ENCODE assay signal across 9 cellular contexts in genomic region chr6:41967312-41968287, GRCh38. TPM values are rescaled to one million over a fixed set of nuclear protein-coding genes. Genes with fewer than 3 reads are reported as not detected.
DNase-seq lines count a peak whose midpoint lies in the region; ATAC-seq, FAIRE-seq and TF ChIP-seq lines count a peak whose summit lies in the region.
"Had no signal": no experiment of that assay in that cellular context is flagged by ENCODE, and none has a peak within 500 bp of the region (broad histone marks: within the 10 kb centered on the region; RNA-seq: fewer than 3 reads in every experiment).

No MANE protein-coding gene starts in this region.

- H3K9me3 ChIP-seq in HUES48 (ENCODE audit: control insufficient read depth, insufficient read depth, low read length): no peaks in the 10 kb centered on the region
- H3K9me3 ChIP-seq in K562 (replicated peaks; ENCODE audit: control insufficient read depth, insufficient read depth, low read depth, low read length): no peaks in the 10 kb centered on the region
- H3K9me3 ChIP-seq in lung (ENCODE audit: control insufficient read depth in 2 of 2, insufficient read depth in 1 of 2, low read length in 1 of 2): no peaks in the 10 kb centered on the region
- no peaks in the 10 kb centered on the region for H3K9me3 ChIP-seq in A673 (ENCODE audit: low read depth, low read length, poor library complexity, severe bottlenecking)

- TF ChIP-seq POLR2A in K562 (conservative IDR thresholded peaks at IDR 0.05): peak; percentile 31; the same call in 1 of the 2 replicates

- FAIRE-seq in K562 (lab: Jason Lieb, UNC): peak; percentile 63

- intact Hi-C loops in K562 (cut with micrococcal nuclease) (loop anchor here (1.0 kb wide), 1 partner anchor 28 kb away; no protein-coding TSS in a partner anchor), Right ventricle myocardium inferior (cut with DNase I) (no loop called here), A673 (cut with micrococcal nuclease; ENCODE audit: unreplicated experiment) (no loop called here)

- H3K27me3 ChIP-seq in HUES48 (ENCODE audit: control insufficient read depth, insufficient read depth, low read length) (no peaks in the 10 kb centered on the region), K562 (ENCODE audit: control insufficient read depth in 2 of 2, insufficient read depth in 2 of 2, low read length in 2 of 2) (no peaks in the 10 kb centered on the region), lung (ENCODE audit: control insufficient read depth, insufficient read depth) (no peaks in the 10 kb centered on the region), A673 (replicated peaks; ENCODE audit: insufficient read depth, low read depth, low read length, poor library complexity) (no peaks in the 10 kb centered on the region)
- H3K27me3 ChIP-seq: cardiac muscle cell had no signal

- peak; percentile 55 for ATAC-seq in K562
- peak; percentile 64 for ATAC-seq in lung (ENCODE audit: insufficient read depth, low FRiP score)
- ATAC-seq in Right ventricle myocardium inferior: no peak

- H3K9ac ChIP-seq in HUES48 (ENCODE audit: low read depth, low read length) (peak overlapping the region; percentile 44; the same call in 1 of the 2 replicates), K562 (ENCODE audit: insufficient read depth in 1 of 2, low read depth in 2 of 2, low read length in 2 of 2) (peak overlapping the region in 1 of 2 experiments; percentile 58; a peak in 2 of 4 replicates)

- peak; percentile 35 for TF ChIP-seq EP300 in K562 (IDR thresholded peaks at IDR 0.05; ENCODE audit: low read length)

- DNase-seq in AG08395 (ENCODE audit: low spot score) (peak; percentile 28), K562 (ENCODE audit: extremely low read depth in 1 of 4, low spot score in 3 of 4) (peak; percentile 46 to 60 (median 55)), lung (ENCODE audit: low spot score) (peak; percentile 29), Right ventricle myocardium inferior (ENCODE audit: missing footprints) (no peak), A673 (ENCODE audit: low spot score) (no peak), amygdala (lab: John Stamatoyannopoulos, UW) (no peak), GM20000 (ENCODE audit: low spot score) (no peak)

- H3K4me1 ChIP-seq in HUES48 (ENCODE audit: control insufficient read depth, insufficient read depth, low read length) (peaks cover 40% of the 10 kb centered on the region), K562 (replicated peaks in 1 of 2; ENCODE audit: control insufficient read depth in 2 of 2, insufficient read depth in 2 of 2, low read length in 2 of 2) (peaks cover 13 to 32% of the 10 kb centered on the region in 2 experiments; a peak in 4 of 5 replicates), lung (ENCODE audit: control insufficient read depth in 2 of 2, insufficient read depth in 2 of 2, low read length in 2 of 2) (peaks cover 0 to 22% of the 10 kb centered on the region in 2 donors), A673 (ENCODE audit: insufficient read depth, low read length, poor library complexity, severe bottlenecking) (no peaks in the 10 kb centered on the region)

- H3K36me3 ChIP-seq in HUES48 (ENCODE audit: control insufficient read depth, insufficient read depth, low read length) (no peaks in the 10 kb centered on the region), K562 (ENCODE audit: control insufficient read depth, insufficient read depth, low read length) (no peaks in the 10 kb centered on the region), lung (ENCODE audit: control insufficient read depth in 2 of 2, insufficient read depth in 2 of 2, low read length in 2 of 2) (peaks cover 0 to 3% of the 10 kb centered on the region in 2 donors), A673 (ENCODE audit: insufficient read depth, low read length, poor library complexity, severe bottlenecking) (no peaks in the 10 kb centered on the region)
- H3K36me3 ChIP-seq: cardiac muscle cell had no signal

- no peaks in the 10 kb centered on the region for H3K79me2 ChIP-seq in K562 (ENCODE audit: control insufficient read depth, insufficient read depth, low read length)

- no peaks in the 10 kb centered on the region for H4K20me1 ChIP-seq in K562 (replicated peaks; ENCODE audit: control insufficient read depth, insufficient read depth, low read length)

- H3K27ac ChIP-seq in HUES48 (ENCODE audit: low read depth, low read length) (peak overlapping the region; percentile 94), K562 (ENCODE audit: extremely low read depth, low read depth, low read length) (peak overlapping the region; percentile 81), lung (ENCODE audit: low read depth in 1 of 2, low read length in 1 of 2) (no peak overlapping the region), A673 (ENCODE audit: low read depth, low read length, poor library complexity, severe bottlenecking) (no peak overlapping the region)
- H3K27ac ChIP-seq: cardiac muscle cell had no signal

- WGBS in K562 (ENCODE audit: insufficient coverage, low coverage, missing lambda C conversion rate): 9% methylated on average over 7 of the region's 7 CpGs
- WGBS in lung, 2 donors: 72 to 85% methylated on average over 7 of the region's 7 CpGs

- H3K4me3 ChIP-seq in HUES48 (ENCODE audit: low read depth, low read length) (no peak overlapping the region), K562 (no peak overlapping the region), lung (no peak overlapping the region), A673 (ENCODE audit: low read depth, low read length, poor library complexity, severe bottlenecking) (no peak overlapping the region)
- H3K4me3 ChIP-seq: cardiac muscle cell had no signal

- CTCF ChIA-PET in K562 (lab: Yijun Ruan, JAX; ENCODE audit: low intra/inter-chr PET ratio): interaction anchor here (0.6 kb wide), 1 partner anchor 15 kb away, joined by 4 read pairs; no protein-coding TSS in a partner anchor
- CTCF ChIA-PET in A673 (lab: Charles Lee): no interaction called here

- POLR2A ChIA-PET in K562 (lab: Yijun Ruan, JAX) (interaction anchor here (0.7 to 2.3 kb wide), 12 partner anchors 9 to 154 kb away, joined by 3 to 6 read pairs (median 3); partner anchors contain the start of genes BYSL, CCND3 and MED20), A673 (lab: Charles Lee; ENCODE audit: low non-redundant PET) (no interaction called here)

- peak in 1 of 3 experiments; percentile 36; a peak in 2 of 6 replicates for TF ChIP-seq CTCF in K562 (IDR thresholded peaks at IDR 0.05 in 2 of 3, conservative IDR thresholded peaks at IDR 0.05 in 1 of 3; ENCODE audit: insufficient read depth in 2 of 3, low read depth in 1 of 3, low read length in 3 of 3)
- TF ChIP-seq CTCF in lung (IDR thresholded peaks at IDR 0.05; ENCODE audit: control extremely low read depth, extremely low read depth): no peak
- TF ChIP-seq CTCF in A673 (conservative IDR thresholded peaks at IDR 0.05; ENCODE audit: low read depth, low read length): no peak
- TF ChIP-seq CTCF in GM20000 (IDR thresholded peaks at IDR 0.05; ENCODE audit: extremely low read depth, missing control alignments): no peak

- no peaks in the 10 kb centered on the region for H3K9me1 ChIP-seq in K562 (ENCODE audit: control insufficient read depth, insufficient read depth, low read length)

- peak overlapping the region; percentile 71 for H3K4me2 ChIP-seq in K562 (ENCODE audit: insufficient read depth, low read length)

- no TSS peak for BruUV-seq in K562 (replicated peaks; lab: Mats Ljungman, UMichigan)
- no TSS peak for BruUV-seq in A673 (replicated peaks; lab: Mats Ljungman, UMichigan)

- peak overlapping the region; percentile 82 for H2AFZ ChIP-seq in K562 (ENCODE audit: low read depth, low read length)

- in situ Hi-C loops in K562 (cut with MboI): no loop called here

- peak; percentile 30 to 34; a peak in 3 of 4 replicates for TF ChIP-seq RAD21 in K562 (CRISPR knock-in tag; conservative IDR thresholded peaks at IDR 0.05 in 1 of 2, IDR thresholded peaks at IDR 0.05 in 1 of 2)

RNA-seq across cellular contexts. Expression of gene CCND3, which starts 26.0 kb away (rescaled TPM):
- 88.0 and 191 TPM in 2 replicates for total RNA-seq in K562 (2011; cell fraction: chromatin; rRNA removed; ENCODE audit: low replicate concordance)
- 181 and 188 TPM in 2 replicates for total RNA-seq in K562 (2011; cell fraction: nucleolus; rRNA removed)
- total RNA-seq in K562 (2011; cell fraction: nucleoplasm; rRNA removed): 138 and 178 TPM in 2 replicates
- total RNA-seq in K562 (2014; rRNA removed) (112 and 148 TPM in 2 replicates), K562 (2014; rRNA removed; fragmentation: Illumina TruSeq; extraction: Trizol) (57.5 and 65.7 TPM in 2 replicates), K562 (2015; rRNA removed; fragmentation: Illumina TruSeq; extraction: Trizol) (75.3 and 75.4 TPM in 2 replicates), K562 (2021) (196 and 204 TPM in 2 replicates), lung (100 to 1,000 TPM; 124 to 192 TPM), Right ventricle myocardium inferior (51.5 TPM), A673 (2021) (31.9 and 39.9 TPM in 2 replicates)
- polyA plus RNA-seq in K562 (2011; rRNA removed) (97.4 and 119 TPM in 2 replicates), K562 (2014; fragmentation: Illumina TruSeq; extraction: Trizol) (111 and 139 TPM in 2 replicates), K562 (2014; fragmentation: Nextera tagmentation; extraction: Ambion mirVana) (10 to 100 TPM; 21.5 to 24.7 TPM), K562 (2014; rRNA removed) (124 and 127 TPM in 2 replicates), lung (100 to 1,000 TPM; 120 to 221 TPM)
- polyA plus RNA-seq in K562 (2011; cell fraction: cytosol; rRNA removed): 157 and 318 TPM in 2 replicates
- 168 and 256 TPM in 2 replicates for polyA plus RNA-seq in K562 (2011; cell fraction: nucleus; rRNA removed)
- 157 and 244 TPM in 2 replicates for polyA plus RNA-seq in K562 (2012)
- polyA minus RNA-seq in K562 (2011; rRNA and poly(A)+ RNA removed): 47.7 and 77.9 TPM in 2 replicates
- polyA minus RNA-seq in K562 (2011; cell fraction: cytosol; rRNA and poly(A)+ RNA removed): 109 and 120 TPM in 2 replicates
- 103 and 115 TPM in 2 replicates for polyA minus RNA-seq in K562 (2011; cell fraction: nucleus; rRNA and poly(A)+ RNA removed)

RNA-seq across cellular contexts. Expression of gene BYSL, which starts 46.3 kb away (rescaled TPM):
- 24.3 and 66.7 TPM in 2 replicates for total RNA-seq in K562 (2011; cell fraction: chromatin; rRNA removed; ENCODE audit: low replicate concordance)
- 56.6 and 60.5 TPM in 2 replicates for total RNA-seq in K562 (2011; cell fraction: nucleolus; rRNA removed)
- 38.7 and 41.2 TPM in 2 replicates for total RNA-seq in K562 (2011; cell fraction: nucleoplasm; rRNA removed)
- total RNA-seq in K562 (2014; rRNA removed) (53.4 and 65.4 TPM in 2 replicates), K562 (2014; rRNA removed; fragmentation: Illumina TruSeq; extraction: Trizol) (28.9 and 36.2 TPM in 2 replicates), K562 (2015; rRNA removed; fragmentation: Illumina TruSeq; extraction: Trizol) (49.1 and 52.1 TPM in 2 replicates), K562 (2021) (90.6 and 92.3 TPM in 2 replicates), lung (10 to 100 TPM in 1 of 2 donors, 1 to 10 TPM in 1; 9.9 to 19.7 TPM), Right ventricle myocardium inferior (9.6 TPM), A673 (2021) (76.5 and 89.7 TPM in 2 replicates)
- polyA plus RNA-seq in K562 (2011; rRNA removed) (70.0 and 70.2 TPM in 2 replicates), K562 (2014; fragmentation: Illumina TruSeq; extraction: Trizol) (67.7 and 73.2 TPM in 2 replicates), K562 (2014; fragmentation: Nextera tagmentation; extraction: Ambion mirVana) (10 to 100 TPM; 22.2 to 25.8 TPM), K562 (2014; rRNA removed) (68.2 and 90.7 TPM in 2 replicates), lung (10 to 100 TPM in 1 of 2 donors, 1 to 10 TPM in 1; 8.8 to 20.4 TPM)
- 57.8 and 85.0 TPM in 2 replicates for polyA plus RNA-seq in K562 (2011; cell fraction: cytosol; rRNA removed)
- 67.9 and 100 TPM in 2 replicates for polyA plus RNA-seq in K562 (2011; cell fraction: nucleus; rRNA removed)
- polyA plus RNA-seq in K562 (2012): 45.5 and 56.6 TPM in 2 replicates
- polyA minus RNA-seq in K562 (2011; rRNA and poly(A)+ RNA removed): 38.0 and 44.7 TPM in 2 replicates
- polyA minus RNA-seq in K562 (2011; cell fraction: cytosol; rRNA and poly(A)+ RNA removed): 42.5 and 53.4 TPM in 2 replicates
- polyA minus RNA-seq in K562 (2011; cell fraction: nucleus; rRNA and poly(A)+ RNA removed): 30.7 and 40.4 TPM in 2 replicates

RNA-seq across cellular contexts. Expression of gene MED20, which starts 46.7 kb away (rescaled TPM):
- 55.3 and 68.5 TPM in 2 replicates for total RNA-seq in K562 (2011; cell fraction: chromatin; rRNA removed; ENCODE audit: low replicate concordance)
- 42.0 and 46.7 TPM in 2 replicates for total RNA-seq in K562 (2011; cell fraction: nucleolus; rRNA removed)
- 54.3 and 70.6 TPM in 2 replicates for total RNA-seq in K562 (2011; cell fraction: nucleoplasm; rRNA removed)
- total RNA-seq in K562 (2014; rRNA removed): 27.3 and 33.6 TPM in 2 replicates
- 44.6 and 45.7 TPM in 2 replicates for total RNA-seq in K562 (2014; rRNA removed; fragmentation: Illumina TruSeq; extraction: Trizol)
- total RNA-seq in K562 (2015; rRNA removed; fragmentation: Illumina TruSeq; extraction: Trizol): 36.7 and 38.1 TPM in 2 replicates
- total RNA-seq in K562 (2021): 46.0 and 46.5 TPM in 2 replicates
- polyA plus RNA-seq in K562 (2011; rRNA removed): 57.6 and 60.0 TPM in 2 replicates
- 61.5 and 69.9 TPM in 2 replicates for polyA plus RNA-seq in K562 (2011; cell fraction: cytosol; rRNA removed)
- polyA plus RNA-seq in K562 (2011; cell fraction: nucleus; rRNA removed): 37.6 and 39.3 TPM in 2 replicates
- 30.2 and 30.4 TPM in 2 replicates for polyA plus RNA-seq in K562 (2012)
- polyA plus RNA-seq in K562 (2014; fragmentation: Illumina TruSeq; extraction: Trizol): 48.8 and 58.2 TPM in 2 replicates
- polyA plus RNA-seq in K562 (2014; fragmentation: Nextera tagmentation; extraction: Ambion mirVana): 10 to 100 TPM; 63.8 to 80.9 TPM
- polyA plus RNA-seq in K562 (2014; rRNA removed): 30.4 and 32.1 TPM in 2 replicates
- polyA minus RNA-seq in K562 (2011; rRNA and poly(A)+ RNA removed): 55.4 and 62.0 TPM in 2 replicates
- 21.7 and 24.6 TPM in 2 replicates for polyA minus RNA-seq in K562 (2011; cell fraction: cytosol; rRNA and poly(A)+ RNA removed)
- polyA minus RNA-seq in K562 (2011; cell fraction: nucleus; rRNA and poly(A)+ RNA removed): 16.6 and 27.3 TPM in 2 replicates
- total RNA-seq in lung: 10 to 100 TPM; 20.2 to 20.4 TPM
- 10 to 100 TPM in 1 of 2 donors, 1 to 10 TPM in 1; 7.0 to 10.1 TPM for polyA plus RNA-seq in lung
- total RNA-seq in Right ventricle myocardium inferior: 22.9 TPM
- total RNA-seq in A673 (2021): 31.8 and 39.0 TPM in 2 replicates

Comparison
In these comparisons a context has a peak if more than half of its experiments do, and no peak if none do; other contexts are left out.
1. DNase-seq: peak in AG08395 (single experiment), K562 (4 of 4) and lung (single experiment); none in Right ventricle myocardium inferior (single experiment), A673 (single experiment), amygdala (0 of 56) and GM20000 (single experiment).
2. H3K27ac ChIP-seq: peak in HUES48 (single experiment) and K562 (single experiment); none in lung (0 of 2) and A673 (single experiment).